In genomic region chr19:45370410-45371204, GRCh38 we compare ENCODE assay signal across 9 cellular contexts. TPM values are rescaled to one million over a fixed set of nuclear protein-coding genes. Genes with fewer than 3 reads are reported as not detected.
A peak's percentile ranks its signal among the peaks of the same experiment; 100 is the strongest.
DNase-seq lines count a peak whose midpoint lies in the region; ATAC-seq, FAIRE-seq and TF ChIP-seq lines count a peak whose summit lies in the region.
"Had no signal": no experiment of that assay in that cellular context is flagged by ENCODE, and none has a peak within 500 bp of the region (broad histone marks: within the 10 kb centered on the region; RNA-seq: fewer than 3 reads in every experiment).

TSS of gene ERCC2 (minus strand) at chr19:45370573. CDS start at chr19:45370540, 33 bp downstream.

- TF ChIP-seq CTCF in AG10803 (conservative IDR thresholded peaks at IDR 0.05; ENCODE audit: low read length) = no peak
- no peak for TF ChIP-seq CTCF in chondrocyte (IDR thresholded peaks at IDR 0.05)
- no peak for TF ChIP-seq CTCF in kidney (IDR thresholded peaks at IDR 0.05; ENCODE audit: borderline replicate concordance, extremely low read depth, insufficient read depth)

- H3K4me1 ChIP-seq in kidney (ENCODE audit: control insufficient read depth in 1 of 2, insufficient read depth in 1 of 2, low read depth in 1 of 2, low read length in 2 of 2) = no peaks in the 10 kb centered on the region

- no peaks in the 10 kb centered on the region for H3K9me3 Mint-ChIP-seq in chondrocyte (ENCODE audit: low read depth)

- H3K27me3 Mint-ChIP-seq in chondrocyte (ENCODE audit: low read depth) = no peaks in the 10 kb centered on the region

- H3K27ac ChIP-seq in kidney (ENCODE audit: low read depth in 2 of 2, low read length in 2 of 2) = peak within 1 kb of the TSS; percentile 57 to 73

- H3K4me3 ChIP-seq in AG10803 (ENCODE audit: low read length) (peak within 1 kb of the TSS; percentile 82), kidney (ENCODE audit: low read length in 2 of 2) (peak within 1 kb of the TSS; percentile 74 to 84)

- H3K36me3 Mint-ChIP-seq in chondrocyte (ENCODE audit: low read depth) = no peaks in the 10 kb centered on the region

- intact Hi-C loops in kidney (cut with DNase I) = no loop called here

- peak; percentile 88 for ATAC-seq in GM19043 (IDR thresholded peaks at IDR 0.05; ENCODE audit: low read depth, unreplicated experiment)
- peak; percentile 93 for ATAC-seq in HG03378 (IDR thresholded peaks at IDR 0.05; ENCODE audit: unreplicated experiment)

- DNase-seq in AG10803 (ENCODE audit: low read depth) (peak; percentile 98), NCI-H510A (lab: John Stamatoyannopoulos, UW) (peak; percentile 96), chondrocyte (ENCODE audit: low spot score) (peak; percentile 99), kidney (peak; percentile 99)
- peak; percentile 100 for DNase-seq in activated CD4-positive, alpha-beta T cell treated with anti-CD3 and anti-CD28 coated beads for 1 hour
- DNase-seq in stimulated activated CD4-positive, alpha-beta T cell treated with anti-CD3 and anti-CD28 coated beads, Interleukin-15, amount 100 ng/mL, for 24 hours = peak; percentile 100

- peak within 1 kb of the TSS; percentile 100 for H3K27ac Mint-ChIP-seq in chondrocyte (ENCODE audit: unreplicated experiment)

- no peaks in the 10 kb centered on the region for H3K9me3 ChIP-seq in kidney (ENCODE audit: control insufficient read depth in 1 of 2, low read length in 2 of 2)

- peak within 1 kb of the TSS; percentile 51 to 69 for H3K9ac ChIP-seq in kidney (ENCODE audit: low read length in 2 of 2)

- peaks cover 18% of the 10 kb centered on the region for H3K4me1 Mint-ChIP-seq in chondrocyte (ENCODE audit: low read depth)

- FAIRE-seq in kidney (lab: Jason Lieb, UNC) = peak; percentile 93
- FAIRE-seq: colon had no signal

- no peaks in the 10 kb centered on the region for H3K36me3 ChIP-seq in kidney (ENCODE audit: control insufficient read depth in 1 of 2, insufficient read depth in 2 of 2, low read length in 2 of 2)

- peak within 1 kb of the TSS; percentile 90 for H3K4me3 Mint-ChIP-seq in chondrocyte (ENCODE audit: unreplicated experiment)

RNA-seq across cellular contexts. Expression of gene ERCC2, which starts in this region (rescaled TPM):
- 29.6 to 38.0 TPM (median 32.5 TPM) in 3 replicates for total RNA-seq in chondrocyte
- total RNA-seq in kidney = 19.0 TPM
- polyA plus RNA-seq in kidney (ENCODE audit: insufficient read depth, low read depth, low replicate concordance) = 16.7 TPM

Comparison
In these comparisons a context has a peak if more than half of its experiments do, and no peak if none do; other contexts are left out.
1. Peak in every context shown above with its lines: DNase-seq, ATAC-seq, H3K4me3 ChIP-seq and H3K27ac ChIP-seq.